ENCODE assay signal across 19 cellular contexts in the genomic region with DNA sequence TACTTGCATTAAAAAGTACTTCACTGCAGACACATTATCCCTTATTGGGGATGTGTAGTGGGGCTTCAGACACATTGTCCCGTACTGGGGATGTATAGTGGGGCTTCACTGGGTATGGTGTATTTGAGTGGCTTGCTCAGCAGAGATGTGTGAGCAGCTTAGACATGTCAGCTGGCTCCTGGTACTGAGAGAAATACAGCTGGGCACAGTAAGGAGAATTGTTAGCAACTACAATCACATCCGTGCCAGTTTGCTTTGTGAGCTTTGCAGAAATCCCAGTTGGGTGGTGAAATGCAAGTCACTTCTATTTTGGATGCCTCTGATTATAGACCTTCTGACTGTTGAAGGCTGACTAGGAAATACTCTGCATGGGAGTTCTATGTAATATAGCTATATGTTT. TPM values are rescaled to one million over a fixed set of nuclear protein-coding genes. Genes with fewer than 3 reads are reported as not detected.
A peak's percentile ranks its signal among the peaks of the same experiment; 100 is the strongest.
DNase-seq lines count a peak whose midpoint lies in the region; ATAC-seq and TF ChIP-seq lines count a peak whose summit lies in the region.
"Had no signal": no experiment of that assay in that cellular context is flagged by ENCODE, and none has a peak within 500 bp of the region (broad histone marks: within the 10 kb centered on the region; RNA-seq: fewer than 3 reads in every experiment).

No MANE protein-coding gene starts in this region.

- H3K27me3 ChIP-seq in suprapubic skin = no peaks in the 10 kb centered on the region
- H3K27me3 ChIP-seq: esophagus squamous epithelium had no signal

- no peak for TF ChIP-seq POLR2A in suprapubic skin (IDR thresholded peaks at IDR 0.05)

- H3K36me3 ChIP-seq in mucosa of descending colon (ENCODE audit: low read depth) (no peaks in the 10 kb centered on the region), suprapubic skin (no peaks in the 10 kb centered on the region)
- H3K36me3 ChIP-seq: esophagus squamous epithelium had no signal

- H3K9me3 ChIP-seq in mucosa of descending colon (no peaks in the 10 kb centered on the region), suprapubic skin (no peaks in the 10 kb centered on the region)
- H3K9me3 ChIP-seq: esophagus squamous epithelium had no signal

- peaks cover 76% of the 10 kb centered on the region for H3K4me1 Mint-ChIP-seq in stimulated activated effector memory CD8-positive, alpha-beta T cell treated with anti-CD3 and anti-CD28 coated beads, Interleukin-12 subunit alpha, Interleukin-12 subunit beta, amount 100 ng/mL, for 72 hours

- no peaks in the 10 kb centered on the region for H3K9me3 Mint-ChIP-seq in stimulated activated effector memory CD8-positive, alpha-beta T cell treated with anti-CD3 and anti-CD28 coated beads, Interleukin-12 subunit alpha, Interleukin-12 subunit beta, amount 100 ng/mL, for 72 hours
- H3K9me3 Mint-ChIP-seq: activated T-helper 17 cell treated with anti-CD3 and anti-CD28 coated beads, Interleukin-2, amount 50 U/mL, for 72 hours; CD4-positive, alpha-beta T cell had no signal

- H3K27ac Mint-ChIP-seq in stimulated activated effector memory CD8-positive, alpha-beta T cell treated with anti-CD3 and anti-CD28 coated beads, Interleukin-12 subunit alpha, Interleukin-12 subunit beta, amount 100 ng/mL, for 72 hours = peak overlapping the region; percentile 12
- H3K27ac Mint-ChIP-seq: activated T-helper 17 cell treated with anti-CD3 and anti-CD28 coated beads, Interleukin-2, amount 50 U/mL, for 72 hours; CD4-positive, alpha-beta T cell had no signal

- H3K36me3 Mint-ChIP-seq in stimulated activated effector memory CD8-positive, alpha-beta T cell treated with anti-CD3 and anti-CD28 coated beads, Interleukin-12 subunit alpha, Interleukin-12 subunit beta, amount 100 ng/mL, for 72 hours = no peaks in the 10 kb centered on the region

- TF ChIP-seq EP300 in suprapubic skin (IDR thresholded peaks at IDR 0.05) = no peak

- no peak overlapping the region for H3K27ac ChIP-seq in suprapubic skin
- H3K27ac ChIP-seq: esophagus squamous epithelium, HL-60, parathyroid adenoma had no signal

- intact Hi-C loops in mucosa of descending colon (cut with DNase I, micrococcal nuclease) = no loop called here

- WGBS in suprapubic skin = 39% methylated on average over 2 of the region's 2 CpGs

- no peak overlapping the region for H3K4me3 ChIP-seq in mucosa of descending colon
- H3K4me3 ChIP-seq in suprapubic skin = no peak overlapping the region
- H3K4me3 ChIP-seq: esophagus squamous epithelium had no signal

- no peak overlapping the region for H3K4me3 Mint-ChIP-seq in stimulated activated effector memory CD8-positive, alpha-beta T cell treated with anti-CD3 and anti-CD28 coated beads, Interleukin-12 subunit alpha, Interleukin-12 subunit beta, amount 100 ng/mL, for 72 hours
- H3K4me3 Mint-ChIP-seq: activated T-helper 17 cell treated with anti-CD3 and anti-CD28 coated beads, Interleukin-2, amount 50 U/mL, for 72 hours; CD4-positive, alpha-beta T cell had no signal

- H3K4me1 ChIP-seq in mucosa of descending colon (ENCODE audit: low read depth) = peaks cover 5% of the 10 kb centered on the region
- H3K4me1 ChIP-seq in suprapubic skin = peaks cover 20% of the 10 kb centered on the region

- ATAC-seq in stimulated activated effector memory CD8-positive, alpha-beta T cell treated with anti-CD3 and anti-CD28 coated beads, Interleukin-12 subunit alpha, Interleukin-12 subunit beta, amount 100 ng/mL, for 72 hours = no peak
- ATAC-seq in mucosa of descending colon = no peak
- ATAC-seq in GM18870 (IDR thresholded peaks at IDR 0.05; ENCODE audit: unreplicated experiment) = no peak
- ATAC-seq: activated T-helper 17 cell treated with anti-CD3 and anti-CD28 coated beads, Interleukin-2, amount 50 U/mL, for 72 hours had no signal

- TF ChIP-seq CTCF in mucosa of descending colon (IDR thresholded peaks at IDR 0.05) (no peak), suprapubic skin (IDR thresholded peaks at IDR 0.05) (no peak)

- DNase-seq in LHCN-M2 (ENCODE audit: low read depth) (peak; percentile 28), fibroblast of peridontal ligament (ENCODE audit: extremely low read depth) (peak; percentile 46), middle frontal gyrus (ENCODE audit: extremely low spot score, low spot score) (peak; percentile 46), SW480 (ENCODE audit: low spot score) (no peak), mucosa of descending colon (no peak), suprapubic skin (ENCODE audit: low spot score in 2 of 2) (no peak)
- no peak for DNase-seq in stimulated activated effector memory CD8-positive, alpha-beta T cell treated with anti-CD3 and anti-CD28 coated beads, Interleukin-12 subunit alpha, Interleukin-12 subunit beta, amount 100 ng/mL, for 72 hours (ENCODE audit: low spot score in 2 of 2)
- DNase-seq: activated CD8-positive, alpha-beta memory T cell treated with anti-CD3 and anti-CD28 coated beads for 24 hours; CD4-positive, alpha-beta T cell; esophagus squamous epithelium; HCEC 1CT; KG1; NCI-H1436 treated with DMSO at 0.1 percent for 48 hours; NCI-H446 treated with DMSO at 0.1 percent for 48 hours; stimulated activated CD4-positive, alpha-beta T cell treated with anti-CD3 and anti-CD28 coated beads, Interleukin-15, amount 100 ng/mL, for 24 hours had no signal

RNA-seq across cellular contexts. Expression of gene CCNY, which starts 10.8 kb away (rescaled TPM):
- 51.6 and 63.7 TPM in 2 replicates for total RNA-seq in LHCN-M2 (2014; rRNA removed)
- polyA plus RNA-seq in LHCN-M2 (2012) = 114 TPM
- total RNA-seq in mucosa of descending colon = 10 to 100 TPM; 48.6 to 64.4 (median 51.5) TPM
- total RNA-seq in suprapubic skin = 10 to 100 TPM; 22.4 to 35.1 (median 29.9) TPM

Comparison
In these comparisons a context has a peak if more than half of its experiments do, and no peak if none do; other contexts are left out.
1. DNase-seq: peak in LHCN-M2 (single experiment), fibroblast of peridontal ligament (single experiment) and middle frontal gyrus (single experiment); none in stimulated activated effector memory CD8-positive, alpha-beta T cell treated with anti-CD3 and anti-CD28 coated beads, Interleukin-12 subunit alpha, Interleukin-12 subunit beta, amount 100 ng/mL, for 72 hours (0 of 2), SW480 (single experiment), mucosa of descending colon (0 of 3) and suprapubic skin (0 of 2).